ENCODE assay signal across 1 cellular context in genomic region chr1:212557739-212558664, GRCh38.
TF ChIP-seq lines count a peak whose summit lies in the region.

No MANE protein-coding gene starts in this region.

TF ChIP-seq in K562, 482 proteins besides CTCF, POLR2A, EP300 and RAD21 (continued from another document and continues in another):
- TF ChIP-seq PML (IDR thresholded peaks at IDR 0.05; ENCODE audit: low read length) = 0 out of 2 replicates have a peak, but pooled peaks have one; percentile 4
- TF ChIP-seq, protein P1, sequence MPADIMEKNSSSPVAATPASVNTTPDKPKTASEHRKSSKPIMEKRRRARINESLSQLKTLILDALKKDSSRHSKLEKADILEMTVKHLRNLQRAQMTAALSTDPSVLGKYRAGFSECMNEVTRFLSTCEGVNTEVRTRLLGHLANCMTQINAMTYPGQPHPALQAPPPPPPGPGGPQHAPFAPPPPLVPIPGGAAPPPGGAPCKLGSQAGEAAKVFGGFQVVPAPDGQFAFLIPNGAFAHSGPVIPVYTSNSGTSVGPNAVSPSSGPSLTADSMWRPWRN (IDR thresholded peaks at IDR 0.05; ENCODE audit: low read depth) = no peak
- TF ChIP-seq SLC30A9 (CRISPR knock-in tag; IDR thresholded peaks at IDR 0.05) = no peak
- peak; percentile 72; the same call in 1 of the 2 replicates for TF ChIP-seq ZBTB1 (CRISPR knock-in tag; IDR thresholded peaks at IDR 0.05; ENCODE audit: borderline replicate concordance, low read depth)
- no peak for TF ChIP-seq ZNF644 (tag; IDR thresholded peaks at IDR 0.05; ENCODE audit: low read depth)
- TF ChIP-seq SNAPC5 (CRISPR knock-in tag; IDR thresholded peaks at IDR 0.05) = no peak
- no peak for TF ChIP-seq SETDB1 (IDR thresholded peaks at IDR 0.05; ENCODE audit: low read length)
- no peak; the same call in 1 of the 2 replicates for TF ChIP-seq NCOR1 (IDR thresholded peaks at IDR 0.05)
- TF ChIP-seq NR2F6 (CRISPR knock-in tag; IDR thresholded peaks at IDR 0.05) = no peak
- no peak for TF ChIP-seq ZNF398 (CRISPR knock-in tag; IDR thresholded peaks at IDR 0.05)
- no peak for TF ChIP-seq SIRT6 (IDR thresholded peaks at IDR 0.05; ENCODE audit: low read depth, low read length)
- no peak for TF ChIP-seq CHCHD3 (CRISPR knock-in tag; IDR thresholded peaks at IDR 0.05)
- TF ChIP-seq SMARCA4 (IDR thresholded peaks at IDR 0.05) = peak; percentile 35; the same call in 1 of the 2 replicates
- TF ChIP-seq CLOCK (CRISPR knock-in tag; IDR thresholded peaks at IDR 0.05; ENCODE audit: borderline replicate concordance) = no peak
- no peak for TF ChIP-seq KLF10 (CRISPR knock-in tag; IDR thresholded peaks at IDR 0.05)
- no peak for TF ChIP-seq RBM17 (IDR thresholded peaks at IDR 0.05; ENCODE audit: borderline replicate concordance, low read depth, low read length)
- TF ChIP-seq NEUROD1 (IDR thresholded peaks at IDR 0.05; ENCODE audit: borderline replicate concordance, low read depth, low read length, partially characterized antibody) = no peak
- TF ChIP-seq MEF2A (IDR thresholded peaks at IDR 0.05; ENCODE audit: control insufficient read depth, low read depth, low read length) = peak; percentile 49; the same call in 1 of the 2 replicates
- TF ChIP-seq POLR3G (IDR thresholded peaks at IDR 0.05; ENCODE audit: extremely low read depth, insufficient read length, insufficient replicate concordance) = no peak
- TF ChIP-seq BCLAF1 (IDR thresholded peaks at IDR 0.05; ENCODE audit: borderline replicate concordance in 1 of 2, control insufficient read depth in 1 of 2, low read depth in 2 of 2, low read length in 1 of 2) = 0 out of 4 replicates have a peak, but pooled peaks of 1 of the 2 experiments have one; percentile 41
- TF ChIP-seq E2F3 (CRISPR knock-in tag; IDR thresholded peaks at IDR 0.05) = no peak
- TF ChIP-seq MCM2 (IDR thresholded peaks at IDR 0.05; ENCODE audit: low read depth) = no peak
- no peak for TF ChIP-seq POLR2G (IDR thresholded peaks at IDR 0.05; ENCODE audit: low read depth, low read length)
- TF ChIP-seq NFIC (IDR thresholded peaks at IDR 0.05) = peak; percentile 30; the same call in 1 of the 2 replicates
- no peak for TF ChIP-seq EWSR1 (IDR thresholded peaks at IDR 0.05; ENCODE audit: borderline replicate concordance, low read depth, partially characterized antibody)
- no peak for TF ChIP-seq ZNF655 (CRISPR knock-in tag; IDR thresholded peaks at IDR 0.05)
- TF ChIP-seq CHD1 (IDR thresholded peaks at IDR 0.05; ENCODE audit: low read length) = no peak
- TF ChIP-seq, protein P2, sequence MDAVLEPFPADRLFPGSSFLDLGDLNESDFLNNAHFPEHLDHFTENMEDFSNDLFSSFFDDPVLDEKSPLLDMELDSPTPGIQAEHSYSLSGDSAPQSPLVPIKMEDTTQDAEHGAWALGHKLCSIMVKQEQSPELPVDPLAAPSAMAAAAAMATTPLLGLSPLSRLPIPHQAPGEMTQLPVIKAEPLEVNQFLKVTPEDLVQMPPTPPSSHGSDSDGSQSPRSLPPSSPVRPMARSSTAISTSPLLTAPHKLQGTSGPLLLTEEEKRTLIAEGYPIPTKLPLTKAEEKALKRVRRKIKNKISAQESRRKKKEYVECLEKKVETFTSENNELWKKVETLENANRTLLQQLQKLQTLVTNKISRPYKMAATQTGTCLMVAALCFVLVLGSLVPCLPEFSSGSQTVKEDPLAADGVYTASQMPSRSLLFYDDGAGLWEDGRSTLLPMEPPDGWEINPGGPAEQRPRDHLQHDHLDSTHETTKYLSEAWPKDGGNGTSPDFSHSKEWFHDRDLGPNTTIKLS (IDR thresholded peaks at IDR 0.05; ENCODE audit: borderline replicate concordance, low read depth) = peak; percentile 48; the same call in 1 of the 2 replicates
- no peak for TF ChIP-seq FOXA3 (CRISPR knock-in tag; conservative IDR thresholded peaks at IDR 0.05 in 1 of 2, IDR thresholded peaks at IDR 0.05 in 1 of 2)
- TF ChIP-seq ELF2 (CRISPR knock-in tag; IDR thresholded peaks at IDR 0.05) = no peak
- TF ChIP-seq NRF1 (conservative IDR thresholded peaks at IDR 0.05 in 1 of 2, IDR thresholded peaks at IDR 0.05 in 1 of 2) = no peak
- no peak for TF ChIP-seq CREBBP (IDR thresholded peaks at IDR 0.05; ENCODE audit: low read depth, low read length)
- TF ChIP-seq MXI1 (IDR thresholded peaks at IDR 0.05; ENCODE audit: low read depth, low read length) = 0 out of 2 replicates have a peak, but pooled peaks have one; percentile 11
- no peak for TF ChIP-seq ZNF551 (CRISPR knock-in tag; IDR thresholded peaks at IDR 0.05)
- no peak for TF ChIP-seq SMARCB1 (IDR thresholded peaks at IDR 0.05; ENCODE audit: insufficient read length, low read depth)
- TF ChIP-seq ZC3H8 (IDR thresholded peaks at IDR 0.05) = 0 out of 2 replicates have a peak, but pooled peaks have one; percentile 42
- TF ChIP-seq ZNF12 (CRISPR knock-in tag; IDR thresholded peaks at IDR 0.05) = no peak
- TF ChIP-seq USF2 (CRISPR knock-in tag; IDR thresholded peaks at IDR 0.05) = no peak
